ENCODE assay signal across 1 cellular context in the genomic region with DNA sequence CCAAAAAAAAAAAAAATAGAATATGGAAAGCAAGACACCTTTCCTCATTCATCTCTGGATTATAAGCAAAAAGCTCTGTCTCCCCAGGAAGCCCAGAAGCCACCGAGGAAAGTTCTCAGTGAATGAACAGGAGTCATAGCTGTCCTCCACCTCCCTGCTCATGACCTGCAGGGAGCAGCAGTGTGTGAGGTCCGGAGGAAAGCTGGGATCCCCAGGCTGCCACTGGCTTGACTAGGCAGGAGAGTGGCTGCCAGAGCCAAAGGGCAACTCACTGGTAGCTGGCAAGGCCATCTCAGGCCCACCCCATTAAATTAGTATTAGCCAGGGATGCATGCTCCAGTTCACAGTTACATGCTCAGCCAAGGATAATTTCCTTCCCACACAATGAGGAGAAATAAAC.
TF ChIP-seq lines count a peak whose summit lies in the region.

No MANE protein-coding gene starts in this region.

TF ChIP-seq in HepG2, 621 proteins besides CTCF, POLR2A, EP300 and RAD21 (continued from another document and continues in another):
- TF ChIP-seq, protein P1, sequence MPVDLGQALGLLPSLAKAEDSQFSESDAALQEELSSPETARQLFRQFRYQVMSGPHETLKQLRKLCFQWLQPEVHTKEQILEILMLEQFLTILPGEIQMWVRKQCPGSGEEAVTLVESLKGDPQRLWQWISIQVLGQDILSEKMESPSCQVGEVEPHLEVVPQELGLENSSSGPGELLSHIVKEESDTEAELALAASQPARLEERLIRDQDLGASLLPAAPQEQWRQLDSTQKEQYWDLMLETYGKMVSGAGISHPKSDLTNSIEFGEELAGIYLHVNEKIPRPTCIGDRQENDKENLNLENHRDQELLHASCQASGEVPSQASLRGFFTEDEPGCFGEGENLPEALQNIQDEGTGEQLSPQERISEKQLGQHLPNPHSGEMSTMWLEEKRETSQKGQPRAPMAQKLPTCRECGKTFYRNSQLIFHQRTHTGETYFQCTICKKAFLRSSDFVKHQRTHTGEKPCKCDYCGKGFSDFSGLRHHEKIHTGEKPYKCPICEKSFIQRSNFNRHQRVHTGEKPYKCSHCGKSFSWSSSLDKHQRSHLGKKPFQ (CRISPR knock-in tag; IDR thresholded peaks at IDR 0.05; ENCODE audit: insufficient replicate concordance) = no peak
- TF ChIP-seq PAWR (CRISPR knock-in tag; IDR thresholded peaks at IDR 0.05; ENCODE audit: borderline replicate concordance) = no peak
- TF ChIP-seq SIN3A (IDR thresholded peaks at IDR 0.05; ENCODE audit: borderline replicate concordance, low read depth, low read length) = no peak
- TF ChIP-seq PTBP1 (IDR thresholded peaks at IDR 0.05; ENCODE audit: low read depth, low read length, poor library complexity, severe bottlenecking) = no peak
- TF ChIP-seq, protein P2, sequence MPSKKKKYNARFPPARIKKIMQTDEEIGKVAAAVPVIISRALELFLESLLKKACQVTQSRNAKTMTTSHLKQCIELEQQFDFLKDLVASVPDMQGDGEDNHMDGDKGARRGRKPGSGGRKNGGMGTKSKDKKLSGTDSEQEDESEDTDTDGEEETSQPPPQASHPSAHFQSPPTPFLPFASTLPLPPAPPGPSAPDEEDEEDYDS (CRISPR knock-in tag; IDR thresholded peaks at IDR 0.05) = no peak
- TF ChIP-seq, protein P3, sequence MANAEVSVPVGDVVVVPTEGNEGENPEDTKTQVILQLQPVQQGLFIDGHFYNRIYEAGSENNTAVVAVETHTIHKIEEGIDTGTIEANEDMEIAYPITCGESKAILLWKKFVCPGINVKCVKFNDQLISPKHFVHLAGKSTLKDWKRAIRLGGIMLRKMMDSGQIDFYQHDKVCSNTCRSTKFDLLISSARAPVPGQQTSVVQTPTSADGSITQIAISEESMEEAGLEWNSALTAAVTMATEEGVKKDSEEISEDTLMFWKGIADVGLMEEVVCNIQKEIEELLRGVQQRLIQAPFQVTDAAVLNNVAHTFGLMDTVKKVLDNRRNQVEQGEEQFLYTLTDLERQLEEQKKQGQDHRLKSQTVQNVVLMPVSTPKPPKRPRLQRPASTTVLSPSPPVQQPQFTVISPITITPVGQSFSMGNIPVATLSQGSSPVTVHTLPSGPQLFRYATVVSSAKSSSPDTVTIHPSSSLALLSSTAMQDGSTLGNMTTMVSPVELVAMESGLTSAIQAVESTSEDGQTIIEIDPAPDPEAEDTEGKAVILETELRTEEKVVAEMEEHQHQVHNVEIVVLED (CRISPR knock-in tag; IDR thresholded peaks at IDR 0.05; ENCODE audit: borderline replicate concordance) = no peak
- TF ChIP-seq RELA (CRISPR knock-in tag; IDR thresholded peaks at IDR 0.05) = no peak
- no peak for TF ChIP-seq FOXC1 (CRISPR knock-in tag; IDR thresholded peaks at IDR 0.05; ENCODE audit: borderline replicate concordance)
- TF ChIP-seq ZNF83 (CRISPR knock-in tag; IDR thresholded peaks at IDR 0.05; ENCODE audit: borderline replicate concordance) = no peak
- TF ChIP-seq SOX13 (IDR thresholded peaks at IDR 0.05) = no peak
- TF ChIP-seq SOX13 (CRISPR knock-in tag; conservative IDR thresholded peaks at IDR 0.05 in 1 of 2, IDR thresholded peaks at IDR 0.05 in 1 of 2) = no peak
- TF ChIP-seq ZNF746 (CRISPR knock-in tag; IDR thresholded peaks at IDR 0.05) = no peak
- no peak for TF ChIP-seq ZSCAN30 (CRISPR knock-in tag; IDR thresholded peaks at IDR 0.05)
- TF ChIP-seq, protein P4, sequence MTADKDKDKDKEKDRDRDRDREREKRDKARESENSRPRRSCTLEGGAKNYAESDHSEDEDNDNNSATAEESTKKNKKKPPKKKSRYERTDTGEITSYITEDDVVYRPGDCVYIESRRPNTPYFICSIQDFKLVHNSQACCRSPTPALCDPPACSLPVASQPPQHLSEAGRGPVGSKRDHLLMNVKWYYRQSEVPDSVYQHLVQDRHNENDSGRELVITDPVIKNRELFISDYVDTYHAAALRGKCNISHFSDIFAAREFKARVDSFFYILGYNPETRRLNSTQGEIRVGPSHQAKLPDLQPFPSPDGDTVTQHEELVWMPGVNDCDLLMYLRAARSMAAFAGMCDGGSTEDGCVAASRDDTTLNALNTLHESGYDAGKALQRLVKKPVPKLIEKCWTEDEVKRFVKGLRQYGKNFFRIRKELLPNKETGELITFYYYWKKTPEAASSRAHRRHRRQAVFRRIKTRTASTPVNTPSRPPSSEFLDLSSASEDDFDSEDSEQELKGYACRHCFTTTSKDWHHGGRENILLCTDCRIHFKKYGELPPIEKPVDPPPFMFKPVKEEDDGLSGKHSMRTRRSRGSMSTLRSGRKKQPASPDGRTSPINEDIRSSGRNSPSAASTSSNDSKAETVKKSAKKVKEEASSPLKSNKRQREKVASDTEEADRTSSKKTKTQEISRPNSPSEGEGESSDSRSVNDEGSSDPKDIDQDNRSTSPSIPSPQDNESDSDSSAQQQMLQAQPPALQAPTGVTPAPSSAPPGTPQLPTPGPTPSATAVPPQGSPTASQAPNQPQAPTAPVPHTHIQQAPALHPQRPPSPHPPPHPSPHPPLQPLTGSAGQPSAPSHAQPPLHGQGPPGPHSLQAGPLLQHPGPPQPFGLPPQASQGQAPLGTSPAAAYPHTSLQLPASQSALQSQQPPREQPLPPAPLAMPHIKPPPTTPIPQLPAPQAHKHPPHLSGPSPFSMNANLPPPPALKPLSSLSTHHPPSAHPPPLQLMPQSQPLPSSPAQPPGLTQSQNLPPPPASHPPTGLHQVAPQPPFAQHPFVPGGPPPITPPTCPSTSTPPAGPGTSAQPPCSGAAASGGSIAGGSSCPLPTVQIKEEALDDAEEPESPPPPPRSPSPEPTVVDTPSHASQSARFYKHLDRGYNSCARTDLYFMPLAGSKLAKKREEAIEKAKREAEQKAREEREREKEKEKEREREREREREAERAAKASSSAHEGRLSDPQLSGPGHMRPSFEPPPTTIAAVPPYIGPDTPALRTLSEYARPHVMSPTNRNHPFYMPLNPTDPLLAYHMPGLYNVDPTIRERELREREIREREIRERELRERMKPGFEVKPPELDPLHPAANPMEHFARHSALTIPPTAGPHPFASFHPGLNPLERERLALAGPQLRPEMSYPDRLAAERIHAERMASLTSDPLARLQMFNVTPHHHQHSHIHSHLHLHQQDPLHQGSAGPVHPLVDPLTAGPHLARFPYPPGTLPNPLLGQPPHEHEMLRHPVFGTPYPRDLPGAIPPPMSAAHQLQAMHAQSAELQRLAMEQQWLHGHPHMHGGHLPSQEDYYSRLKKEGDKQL (CRISPR knock-in tag; IDR thresholded peaks at IDR 0.05; ENCODE audit: low read depth) = no peak
- TF ChIP-seq NCOR1 (IDR thresholded peaks at IDR 0.05; ENCODE audit: borderline replicate concordance, low read length) = no peak
- TF ChIP-seq PITX1 (CRISPR knock-in tag; IDR thresholded peaks at IDR 0.05) = no peak
- no peak for TF ChIP-seq BHLHE40 (IDR thresholded peaks at IDR 0.05; ENCODE audit: low read length)
- TF ChIP-seq, protein P5, sequence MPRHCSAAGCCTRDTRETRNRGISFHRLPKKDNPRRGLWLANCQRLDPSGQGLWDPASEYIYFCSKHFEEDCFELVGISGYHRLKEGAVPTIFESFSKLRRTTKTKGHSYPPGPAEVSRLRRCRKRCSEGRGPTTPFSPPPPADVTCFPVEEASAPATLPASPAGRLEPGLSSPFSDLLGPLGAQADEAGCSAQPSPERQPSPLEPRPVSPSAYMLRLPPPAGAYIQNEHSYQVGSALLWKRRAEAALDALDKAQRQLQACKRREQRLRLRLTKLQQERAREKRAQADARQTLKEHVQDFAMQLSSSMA (CRISPR knock-in tag; IDR thresholded peaks at IDR 0.05) = no peak
- TF ChIP-seq, protein P6, sequence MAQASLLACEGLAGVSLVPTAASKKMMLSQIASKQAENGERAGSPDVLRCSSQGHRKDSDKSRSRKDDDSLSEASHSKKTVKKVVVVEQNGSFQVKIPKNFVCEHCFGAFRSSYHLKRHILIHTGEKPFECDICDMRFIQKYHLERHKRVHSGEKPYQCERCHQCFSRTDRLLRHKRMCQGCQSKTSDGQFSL (CRISPR knock-in tag; IDR thresholded peaks at IDR 0.05) = no peak
- TF ChIP-seq FOXA1 (IDR thresholded peaks at IDR 0.05) = no peak
- no peak for TF ChIP-seq FOXA1 (CRISPR knock-in tag; IDR thresholded peaks at IDR 0.05)
- TF ChIP-seq ZMYM3 (CRISPR knock-in tag; IDR thresholded peaks at IDR 0.05) = no peak
- no peak for TF ChIP-seq ZNF709 (CRISPR knock-in tag; IDR thresholded peaks at IDR 0.05)
- TF ChIP-seq, protein P7, sequence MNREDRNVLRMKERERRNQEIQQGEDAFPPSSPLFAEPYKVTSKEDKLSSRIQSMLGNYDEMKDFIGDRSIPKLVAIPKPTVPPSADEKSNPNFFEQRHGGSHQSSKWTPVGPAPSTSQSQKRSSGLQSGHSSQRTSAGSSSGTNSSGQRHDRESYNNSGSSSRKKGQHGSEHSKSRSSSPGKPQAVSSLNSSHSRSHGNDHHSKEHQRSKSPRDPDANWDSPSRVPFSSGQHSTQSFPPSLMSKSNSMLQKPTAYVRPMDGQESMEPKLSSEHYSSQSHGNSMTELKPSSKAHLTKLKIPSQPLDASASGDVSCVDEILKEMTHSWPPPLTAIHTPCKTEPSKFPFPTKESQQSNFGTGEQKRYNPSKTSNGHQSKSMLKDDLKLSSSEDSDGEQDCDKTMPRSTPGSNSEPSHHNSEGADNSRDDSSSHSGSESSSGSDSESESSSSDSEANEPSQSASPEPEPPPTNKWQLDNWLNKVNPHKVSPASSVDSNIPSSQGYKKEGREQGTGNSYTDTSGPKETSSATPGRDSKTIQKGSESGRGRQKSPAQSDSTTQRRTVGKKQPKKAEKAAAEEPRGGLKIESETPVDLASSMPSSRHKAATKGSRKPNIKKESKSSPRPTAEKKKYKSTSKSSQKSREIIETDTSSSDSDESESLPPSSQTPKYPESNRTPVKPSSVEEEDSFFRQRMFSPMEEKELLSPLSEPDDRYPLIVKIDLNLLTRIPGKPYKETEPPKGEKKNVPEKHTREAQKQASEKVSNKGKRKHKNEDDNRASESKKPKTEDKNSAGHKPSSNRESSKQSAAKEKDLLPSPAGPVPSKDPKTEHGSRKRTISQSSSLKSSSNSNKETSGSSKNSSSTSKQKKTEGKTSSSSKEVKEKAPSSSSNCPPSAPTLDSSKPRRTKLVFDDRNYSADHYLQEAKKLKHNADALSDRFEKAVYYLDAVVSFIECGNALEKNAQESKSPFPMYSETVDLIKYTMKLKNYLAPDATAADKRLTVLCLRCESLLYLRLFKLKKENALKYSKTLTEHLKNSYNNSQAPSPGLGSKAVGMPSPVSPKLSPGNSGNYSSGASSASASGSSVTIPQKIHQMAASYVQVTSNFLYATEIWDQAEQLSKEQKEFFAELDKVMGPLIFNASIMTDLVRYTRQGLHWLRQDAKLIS (CRISPR knock-in tag; IDR thresholded peaks at IDR 0.05) = no peak
- TF ChIP-seq, protein P8, sequence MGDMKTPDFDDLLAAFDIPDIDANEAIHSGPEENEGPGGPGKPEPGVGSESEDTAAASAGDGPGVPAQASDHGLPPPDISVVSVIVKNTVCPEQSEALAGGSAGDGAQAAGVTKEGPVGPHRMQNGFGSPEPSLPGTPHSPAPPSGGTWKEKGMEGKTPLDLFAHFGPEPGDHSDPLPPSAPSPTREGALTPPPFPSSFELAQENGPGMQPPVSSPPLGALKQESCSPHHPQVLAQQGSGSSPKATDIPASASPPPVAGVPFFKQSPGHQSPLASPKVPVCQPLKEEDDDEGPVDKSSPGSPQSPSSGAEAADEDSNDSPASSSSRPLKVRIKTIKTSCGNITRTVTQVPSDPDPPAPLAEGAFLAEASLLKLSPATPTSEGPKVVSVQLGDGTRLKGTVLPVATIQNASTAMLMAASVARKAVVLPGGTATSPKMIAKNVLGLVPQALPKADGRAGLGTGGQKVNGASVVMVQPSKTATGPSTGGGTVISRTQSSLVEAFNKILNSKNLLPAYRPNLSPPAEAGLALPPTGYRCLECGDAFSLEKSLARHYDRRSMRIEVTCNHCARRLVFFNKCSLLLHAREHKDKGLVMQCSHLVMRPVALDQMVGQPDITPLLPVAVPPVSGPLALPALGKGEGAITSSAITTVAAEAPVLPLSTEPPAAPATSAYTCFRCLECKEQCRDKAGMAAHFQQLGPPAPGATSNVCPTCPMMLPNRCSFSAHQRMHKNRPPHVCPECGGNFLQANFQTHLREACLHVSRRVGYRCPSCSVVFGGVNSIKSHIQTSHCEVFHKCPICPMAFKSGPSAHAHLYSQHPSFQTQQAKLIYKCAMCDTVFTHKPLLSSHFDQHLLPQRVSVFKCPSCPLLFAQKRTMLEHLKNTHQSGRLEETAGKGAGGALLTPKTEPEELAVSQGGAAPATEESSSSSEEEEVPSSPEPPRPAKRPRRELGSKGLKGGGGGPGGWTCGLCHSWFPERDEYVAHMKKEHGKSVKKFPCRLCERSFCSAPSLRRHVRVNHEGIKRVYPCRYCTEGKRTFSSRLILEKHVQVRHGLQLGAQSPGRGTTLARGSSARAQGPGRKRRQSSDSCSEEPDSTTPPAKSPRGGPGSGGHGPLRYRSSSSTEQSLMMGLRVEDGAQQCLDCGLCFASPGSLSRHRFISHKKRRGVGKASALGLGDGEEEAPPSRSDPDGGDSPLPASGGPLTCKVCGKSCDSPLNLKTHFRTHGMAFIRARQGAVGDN (CRISPR knock-in tag; IDR thresholded peaks at IDR 0.05) = peak; percentile 43
- TF ChIP-seq SCMH1 (CRISPR knock-in tag; IDR thresholded peaks at IDR 0.05; ENCODE audit: borderline replicate concordance) = no peak
- TF ChIP-seq TAF1 (CRISPR knock-in tag; IDR thresholded peaks at IDR 0.05) = no peak
- TF ChIP-seq MYNN (CRISPR knock-in tag; IDR thresholded peaks at IDR 0.05; ENCODE audit: low read depth) = no peak
- no peak for TF ChIP-seq ZNF230 (CRISPR knock-in tag; IDR thresholded peaks at IDR 0.05)
- TF ChIP-seq, protein P9, sequence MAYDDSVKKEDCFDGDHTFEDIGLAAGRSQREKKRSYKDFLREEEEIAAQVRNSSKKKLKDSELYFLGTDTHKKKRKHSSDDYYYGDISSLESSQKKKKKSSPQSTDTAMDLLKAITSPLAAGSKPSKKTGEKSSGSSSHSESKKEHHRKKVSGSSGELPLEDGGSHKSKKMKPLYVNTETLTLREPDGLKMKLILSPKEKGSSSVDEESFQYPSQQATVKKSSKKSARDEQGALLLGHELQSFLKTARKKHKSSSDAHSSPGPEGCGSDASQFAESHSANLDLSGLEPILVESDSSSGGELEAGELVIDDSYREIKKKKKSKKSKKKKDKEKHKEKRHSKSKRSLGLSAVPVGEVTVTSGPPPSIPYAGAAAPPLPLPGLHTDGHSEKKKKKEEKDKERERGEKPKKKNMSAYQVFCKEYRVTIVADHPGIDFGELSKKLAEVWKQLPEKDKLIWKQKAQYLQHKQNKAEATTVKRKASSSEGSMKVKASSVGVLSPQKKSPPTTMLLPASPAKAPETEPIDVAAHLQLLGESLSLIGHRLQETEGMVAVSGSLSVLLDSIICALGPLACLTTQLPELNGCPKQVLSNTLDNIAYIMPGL (CRISPR knock-in tag; IDR thresholded peaks at IDR 0.05; ENCODE audit: borderline replicate concordance in 1 of 2, low read depth in 1 of 2) = peak; percentile 15 to 48; a peak in 1 of 4 replicates
- TF ChIP-seq ZFP37 (CRISPR knock-in tag; IDR thresholded peaks at IDR 0.05; ENCODE audit: borderline replicate concordance) = no peak
- TF ChIP-seq, protein P10, sequence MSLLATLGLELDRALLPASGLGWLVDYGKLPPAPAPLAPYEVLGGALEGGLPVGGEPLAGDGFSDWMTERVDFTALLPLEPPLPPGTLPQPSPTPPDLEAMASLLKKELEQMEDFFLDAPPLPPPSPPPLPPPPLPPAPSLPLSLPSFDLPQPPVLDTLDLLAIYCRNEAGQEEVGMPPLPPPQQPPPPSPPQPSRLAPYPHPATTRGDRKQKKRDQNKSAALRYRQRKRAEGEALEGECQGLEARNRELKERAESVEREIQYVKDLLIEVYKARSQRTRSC (CRISPR knock-in tag; IDR thresholded peaks at IDR 0.05; ENCODE audit: low read depth) = no peak
- no peak for TF ChIP-seq ZBTB42 (CRISPR knock-in tag; IDR thresholded peaks at IDR 0.05)
- no peak for TF ChIP-seq SMAD9 (CRISPR knock-in tag; IDR thresholded peaks at IDR 0.05)
